In the genomic region with DNA sequence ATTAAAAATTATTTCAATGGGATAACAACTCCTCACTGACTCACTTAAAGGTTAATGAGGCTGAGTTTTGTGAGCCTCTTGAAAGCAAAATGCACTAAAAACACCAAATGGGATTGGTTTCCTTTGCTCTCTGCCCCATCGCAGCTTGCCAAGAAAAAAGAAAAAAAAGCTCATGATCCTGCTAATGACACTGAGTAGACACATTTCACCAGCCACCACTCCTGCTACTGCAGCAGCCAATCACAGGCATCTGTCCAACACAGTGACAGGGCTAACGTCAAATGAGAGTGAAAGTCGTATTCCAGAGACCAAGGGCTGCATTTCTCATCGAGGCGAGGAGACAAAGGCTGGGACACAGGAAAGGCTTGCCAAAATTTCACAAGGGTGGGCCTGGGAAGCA, we compare ENCODE assay signal across 1 cellular context.
TF ChIP-seq lines count a peak whose summit lies in the region.

No MANE protein-coding gene starts in this region.

TF ChIP-seq in SK-N-SH treated with all-trans-retinoic acid at 6 μM for 48 hours, 23 proteins besides CTCF, POLR2A, EP300 and RAD21 (continued from another document):
- no peak for TF ChIP-seq ZFP30 (CRISPR knock-in tag; IDR thresholded peaks at IDR 0.05)
- no peak for TF ChIP-seq ZC3H10 (CRISPR knock-in tag; IDR thresholded peaks at IDR 0.05)
- TF ChIP-seq, protein P1, sequence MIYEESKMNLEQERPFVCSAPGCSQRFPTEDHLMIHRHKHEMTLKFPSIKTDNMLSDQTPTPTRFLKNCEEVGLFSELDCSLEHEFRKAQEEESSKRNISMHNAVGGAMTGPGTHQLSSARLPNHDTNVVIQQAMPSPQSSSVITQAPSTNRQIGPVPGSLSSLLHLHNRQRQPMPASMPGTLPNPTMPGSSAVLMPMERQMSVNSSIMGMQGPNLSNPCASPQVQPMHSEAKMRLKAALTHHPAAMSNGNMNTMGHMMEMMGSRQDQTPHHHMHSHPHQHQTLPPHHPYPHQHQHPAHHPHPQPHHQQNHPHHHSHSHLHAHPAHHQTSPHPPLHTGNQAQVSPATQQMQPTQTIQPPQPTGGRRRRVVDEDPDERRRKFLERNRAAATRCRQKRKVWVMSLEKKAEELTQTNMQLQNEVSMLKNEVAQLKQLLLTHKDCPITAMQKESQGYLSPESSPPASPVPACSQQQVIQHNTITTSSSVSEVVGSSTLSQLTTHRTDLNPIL (CRISPR knock-in tag; IDR thresholded peaks at IDR 0.05; ENCODE audit: low read depth) = no peak
- TF ChIP-seq ZNF70 (CRISPR knock-in tag; IDR thresholded peaks at IDR 0.05) = no peak
